13 cellular contexts compared by ENCODE assay signal in genomic region chr15:93987068-93987467, GRCh38.
DNase-seq lines count a peak whose midpoint lies in the region; ATAC-seq and TF ChIP-seq lines count a peak whose summit lies in the region.
"Had no signal": no experiment of that assay in that cellular context is flagged by ENCODE, and none has a peak within 500 bp of the region (broad histone marks: within the 10 kb centered on the region; RNA-seq: fewer than 3 reads in every experiment).

No MANE protein-coding gene starts in this region.

- in situ Hi-C loops in ACHN (cut with HindIII; ENCODE audit: low pct_ligation_motif_present, low pct_unique_long_range_greater_than_20kb, low sequenced_read_pairs) (no loop called here), mammary epithelial cell (cut with MboI; ENCODE audit: low sequenced_read_pairs in 2 of 2) (loop anchor here (25.0 kb wide), 2 partner anchors 900 to 950 kb away; partner anchors contain the start of gene RGMA (in 1 of the 2))

- ATAC-seq in SK-N-SH treated with all-trans-retinoic acid at 6 μM for 48 hours, result no peak
- ATAC-seq in HG02981 (IDR thresholded peaks at IDR 0.05; ENCODE audit: unreplicated experiment), result peak; percentile 57
- peak; percentile 95 for ATAC-seq in activated T-helper 17 cell treated with anti-CD3 and anti-CD28 coated beads, Interleukin-2, amount 50 U/mL, for 72 hours (replicated peaks)

- no peak for TF ChIP-seq EP300 in SK-N-SH (IDR thresholded peaks at IDR 0.05; ENCODE audit: borderline replicate concordance in 1 of 2, low read depth in 1 of 2, low read length in 1 of 2)

- no peak overlapping the region for H3K27ac ChIP-seq in SK-N-SH (ENCODE audit: low read depth in 2 of 2, low read length in 1 of 2)
- H3K27ac ChIP-seq in mammary epithelial cell (ENCODE audit: insufficient read depth, low read depth, low read length), result no peak overlapping the region
- H3K27ac ChIP-seq: dorsolateral prefrontal cortex had no signal

- intact Hi-C loops in mammary epithelial cell (cut with micrococcal nuclease), result no loop called here

- H3K9me3 ChIP-seq in SK-N-SH, result no peaks in the 10 kb centered on the region
- H3K9me3 ChIP-seq in mammary epithelial cell (replicated peaks; ENCODE audit: insufficient read depth, low read length), result no peaks in the 10 kb centered on the region

- no peak for TF ChIP-seq RAD21 in SK-N-SH (IDR thresholded peaks at IDR 0.05; ENCODE audit: low read length)

- H3K4me2 ChIP-seq in SK-N-SH (no peak overlapping the region), mammary epithelial cell (ENCODE audit: insufficient read depth, low read depth, low read length) (no peak overlapping the region)

- no peaks in the 10 kb centered on the region for H4K20me1 ChIP-seq in SK-N-SH (ENCODE audit: insufficient read depth)
- no peaks in the 10 kb centered on the region for H4K20me1 ChIP-seq in mammary epithelial cell (ENCODE audit: insufficient read depth, low read length)

- H2AFZ ChIP-seq in SK-N-SH (ENCODE audit: low read depth) (no peak overlapping the region), mammary epithelial cell (ENCODE audit: low read depth, low read length) (no peak overlapping the region)

- H3K79me2 ChIP-seq in SK-N-SH (ENCODE audit: insufficient read depth) (no peaks in the 10 kb centered on the region), mammary epithelial cell (ENCODE audit: insufficient read depth, low read length) (no peaks in the 10 kb centered on the region)

- CTCF ChIA-PET in SK-N-SH (lab: Yijun Ruan, JAX), result interaction anchor here (1.1 to 1.9 kb wide), 4 partner anchors 10 to 899 kb away, joined by 3 to 8 read pairs (median 7); no protein-coding TSS in a partner anchor
- CTCF ChIA-PET in mammary epithelial cell (lab: Charles Lee; ENCODE audit: low non-redundant PET), result no interaction called here

- H3K9ac ChIP-seq in SK-N-SH, result no peak overlapping the region
- H3K9ac ChIP-seq in mammary epithelial cell (ENCODE audit: insufficient read depth, low read length), result no peak overlapping the region

- POLR2A ChIA-PET in SK-N-SH (lab: Yijun Ruan, JAX), result no interaction called here

- no peaks in the 10 kb centered on the region for H3K9me3 Mint-ChIP-seq in activated T-helper 17 cell treated with anti-CD3 and anti-CD28 coated beads, Interleukin-2, amount 50 U/mL, for 72 hours

- dilution Hi-C loops in mammary epithelial cell (cut with HindIII; ENCODE audit: low sequenced_read_pairs), result no loop called here

- H3K9me2 ChIP-seq in SK-N-SH, result no peaks in the 10 kb centered on the region

- H3K27me3 Mint-ChIP-seq in activated T-helper 17 cell treated with anti-CD3 and anti-CD28 coated beads, Interleukin-2, amount 50 U/mL, for 72 hours, result no peaks in the 10 kb centered on the region
- H3K27me3 Mint-ChIP-seq: activated naive CD8-positive, alpha-beta T cell had no signal

- 67% methylated on average over 5 of the region's 5 CpGs for WGBS in SK-N-SH (ENCODE audit: low lambda C conversion rate)
- 78% methylated on average over 5 of the region's 5 CpGs for WGBS in mammary epithelial cell (ENCODE audit: low coverage, missing lambda C conversion rate)

- H3K4me3 ChIP-seq in SK-N-SH (ENCODE audit: low read depth in 2 of 2, low read length in 1 of 2) (no peak overlapping the region), mammary epithelial cell (replicated peaks in 1 of 3; ENCODE audit: insufficient read depth in 1 of 3, low read depth in 2 of 3, low read length in 3 of 3) (no peak overlapping the region)
- H3K4me3 ChIP-seq: dorsolateral prefrontal cortex had no signal

- DNase-seq in SK-N-SH, result no peak
- DNase-seq in stimulated activated CD4-positive, alpha-beta T cell treated with anti-CD3 and anti-CD28 coated beads, TNF-alpha, amount 100 ng/mL, for 48 hours (ENCODE audit: low read depth in 3 of 3), result peak in 2 of 3 donors; percentile 10 to 12
- no peak for DNase-seq in ACHN
- DNase-seq in hippocampal formation (lab: John Stamatoyannopoulos, UW), result no peak
- DNase-seq in mammary epithelial cell, result no peak
- DNase-seq: 8988T, dorsolateral prefrontal cortex, NCI-H1417, NCI-H82 had no signal

- TF ChIP-seq CTCF in SK-N-SH (IDR thresholded peaks at IDR 0.05) (no peak), mammary epithelial cell (conservative IDR thresholded peaks at IDR 0.05 in 1 of 2, IDR thresholded peaks at IDR 0.05 in 1 of 2; ENCODE audit: extremely low read depth in 1 of 2, insufficient read depth in 1 of 2, low read depth in 1 of 2, low read length in 2 of 2) (no peak)

- peaks cover 15% of the 10 kb centered on the region for H3K4me1 Mint-ChIP-seq in activated T-helper 17 cell treated with anti-CD3 and anti-CD28 coated beads, Interleukin-2, amount 50 U/mL, for 72 hours

- H3K27ac Mint-ChIP-seq in activated T-helper 17 cell treated with anti-CD3 and anti-CD28 coated beads, Interleukin-2, amount 50 U/mL, for 72 hours, result peak overlapping the region; percentile 67
- H3K27ac Mint-ChIP-seq: activated naive CD8-positive, alpha-beta T cell had no signal

- H3K36me3 ChIP-seq in SK-N-SH (replicated peaks in 1 of 2; ENCODE audit: control insufficient read depth in 1 of 2, insufficient read depth in 2 of 2, low read length in 1 of 2) (no peaks in the 10 kb centered on the region), mammary epithelial cell (ENCODE audit: insufficient read depth, low read length) (no peaks in the 10 kb centered on the region)

- H3K4me1 ChIP-seq in SK-N-SH (ENCODE audit: control insufficient read depth in 1 of 2, insufficient read depth in 2 of 2, low read depth in 1 of 2, low read length in 1 of 2), result peaks cover 0 to 12% of the 10 kb centered on the region in 2 experiments; a peak in 2 of 4 replicates
- H3K4me1 ChIP-seq in mammary epithelial cell (ENCODE audit: insufficient read depth, low read length), result no peaks in the 10 kb centered on the region

- H3K27me3 ChIP-seq in SK-N-SH (ENCODE audit: insufficient read depth), result no peaks in the 10 kb centered on the region
- H3K27me3 ChIP-seq in mammary epithelial cell (ENCODE audit: insufficient read depth, low read length), result no peaks in the 10 kb centered on the region

- H3K4me3 Mint-ChIP-seq in activated T-helper 17 cell treated with anti-CD3 and anti-CD28 coated beads, Interleukin-2, amount 50 U/mL, for 72 hours, result peak overlapping the region; percentile 58
- H3K4me3 Mint-ChIP-seq: activated naive CD8-positive, alpha-beta T cell had no signal

- no peaks in the 10 kb centered on the region for H3K36me3 Mint-ChIP-seq in activated T-helper 17 cell treated with anti-CD3 and anti-CD28 coated beads, Interleukin-2, amount 50 U/mL, for 72 hours (ENCODE audit: low read depth)
- H3K36me3 Mint-ChIP-seq: activated naive CD8-positive, alpha-beta T cell had no signal

- no TSS peak for BruUV-seq in mammary epithelial cell (replicated peaks; lab: Mats Ljungman, UMichigan)

- no peaks in the 10 kb centered on the region for H3F3A ChIP-seq in SK-N-SH (replicated peaks; ENCODE audit: insufficient read depth)

TF ChIP-seq in SK-N-SH treated with all-trans-retinoic acid at 6 μM for 48 hours, 23 proteins besides CTCF, POLR2A, EP300 and RAD21:
- no peak for TF ChIP-seq ZC3H10 (CRISPR knock-in tag; IDR thresholded peaks at IDR 0.05)
- no peak for TF ChIP-seq TCF4 (CRISPR knock-in tag; IDR thresholded peaks at IDR 0.05; ENCODE audit: borderline replicate concordance)
- no peak for TF ChIP-seq ZFP3 (CRISPR knock-in tag; IDR thresholded peaks at IDR 0.05)
- TF ChIP-seq ZNF70 (CRISPR knock-in tag; IDR thresholded peaks at IDR 0.05), result peak; percentile 90
- no peak for TF ChIP-seq POU6F1 (CRISPR knock-in tag; IDR thresholded peaks at IDR 0.05; ENCODE audit: borderline replicate concordance, low read depth)
- no peak for TF ChIP-seq ZFP30 (CRISPR knock-in tag; IDR thresholded peaks at IDR 0.05)
- TF ChIP-seq OSR1 (CRISPR knock-in tag; IDR thresholded peaks at IDR 0.05), result no peak

TF ChIP-seq in SK-N-SH, 30 proteins besides CTCF, POLR2A, EP300 and RAD21:
- TF ChIP-seq RCOR1 (IDR thresholded peaks at IDR 0.05; ENCODE audit: low read length) (no peak), FOXJ3 (CRISPR knock-in tag; IDR thresholded peaks at IDR 0.05) (no peak), NFIC (IDR thresholded peaks at IDR 0.05; ENCODE audit: borderline replicate concordance) (no peak), GABPA (IDR thresholded peaks at IDR 0.05; ENCODE audit: low read depth) (no peak), MXI1 (IDR thresholded peaks at IDR 0.05; ENCODE audit: low read depth, low read length) (no peak), RFX5 (IDR thresholded peaks at IDR 0.05; ENCODE audit: low read length) (no peak), POLR2AphosphoS5 (IDR thresholded peaks at IDR 0.05; ENCODE audit: low read depth, low read length) (no peak), TCF12 (IDR thresholded peaks at IDR 0.05) (no peak)
- TF ChIP-seq, protein P1, sequence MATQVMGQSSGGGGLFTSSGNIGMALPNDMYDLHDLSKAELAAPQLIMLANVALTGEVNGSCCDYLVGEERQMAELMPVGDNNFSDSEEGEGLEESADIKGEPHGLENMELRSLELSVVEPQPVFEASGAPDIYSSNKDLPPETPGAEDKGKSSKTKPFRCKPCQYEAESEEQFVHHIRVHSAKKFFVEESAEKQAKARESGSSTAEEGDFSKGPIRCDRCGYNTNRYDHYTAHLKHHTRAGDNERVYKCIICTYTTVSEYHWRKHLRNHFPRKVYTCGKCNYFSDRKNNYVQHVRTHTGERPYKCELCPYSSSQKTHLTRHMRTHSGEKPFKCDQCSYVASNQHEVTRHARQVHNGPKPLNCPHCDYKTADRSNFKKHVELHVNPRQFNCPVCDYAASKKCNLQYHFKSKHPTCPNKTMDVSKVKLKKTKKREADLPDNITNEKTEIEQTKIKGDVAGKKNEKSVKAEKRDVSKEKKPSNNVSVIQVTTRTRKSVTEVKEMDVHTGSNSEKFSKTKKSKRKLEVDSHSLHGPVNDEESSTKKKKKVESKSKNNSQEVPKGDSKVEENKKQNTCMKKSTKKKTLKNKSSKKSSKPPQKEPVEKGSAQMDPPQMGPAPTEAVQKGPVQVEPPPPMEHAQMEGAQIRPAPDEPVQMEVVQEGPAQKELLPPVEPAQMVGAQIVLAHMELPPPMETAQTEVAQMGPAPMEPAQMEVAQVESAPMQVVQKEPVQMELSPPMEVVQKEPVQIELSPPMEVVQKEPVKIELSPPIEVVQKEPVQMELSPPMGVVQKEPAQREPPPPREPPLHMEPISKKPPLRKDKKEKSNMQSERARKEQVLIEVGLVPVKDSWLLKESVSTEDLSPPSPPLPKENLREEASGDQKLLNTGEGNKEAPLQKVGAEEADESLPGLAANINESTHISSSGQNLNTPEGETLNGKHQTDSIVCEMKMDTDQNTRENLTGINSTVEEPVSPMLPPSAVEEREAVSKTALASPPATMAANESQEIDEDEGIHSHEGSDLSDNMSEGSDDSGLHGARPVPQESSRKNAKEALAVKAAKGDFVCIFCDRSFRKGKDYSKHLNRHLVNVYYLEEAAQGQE (IDR thresholded peaks at IDR 0.05; ENCODE audit: low read depth, low read length), result no peak

Comparison
In these comparisons a context has a peak if more than half of its experiments do, and no peak if none do; other contexts are left out.
1. DNase-seq: peak in stimulated activated CD4-positive, alpha-beta T cell treated with anti-CD3 and anti-CD28 coated beads, TNF-alpha, amount 100 ng/mL, for 48 hours (2 of 3); none in SK-N-SH (single experiment), ACHN (single experiment), hippocampal formation (0 of 2) and mammary epithelial cell (single experiment).